11 cellular contexts compared by ENCODE assay signal in the genomic region with DNA sequence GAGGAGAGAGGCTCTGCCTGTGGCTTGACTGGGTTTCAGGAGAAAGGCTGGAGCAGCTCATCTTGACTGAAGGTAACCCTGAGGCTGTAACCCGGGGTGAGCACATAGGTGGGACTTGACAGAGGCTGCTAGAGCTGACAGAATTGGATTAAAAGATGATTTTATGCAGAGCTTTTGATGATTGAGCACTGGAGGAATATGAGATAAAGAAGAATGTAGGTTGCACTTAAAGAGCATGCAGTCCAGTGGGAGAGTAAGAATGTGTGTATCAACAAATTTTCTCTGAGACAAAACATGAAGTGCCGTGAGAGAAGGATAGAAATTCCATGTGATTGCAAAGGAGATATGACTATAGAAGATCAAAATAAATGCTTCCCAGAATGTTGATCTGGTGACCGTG. TPM values are rescaled to one million over a fixed set of nuclear protein-coding genes. Genes with fewer than 3 reads are reported as not detected.
A peak's percentile ranks its signal among the peaks of the same experiment; 100 is the strongest.
DNase-seq lines count a peak whose midpoint lies in the region; ATAC-seq and TF ChIP-seq lines count a peak whose summit lies in the region.
"Had no signal": no experiment of that assay in that cellular context is flagged by ENCODE, and none has a peak within 500 bp of the region (broad histone marks: within the 10 kb centered on the region; RNA-seq: fewer than 3 reads in every experiment).

No MANE protein-coding gene starts in this region.

- H3K79me2 ChIP-seq in GM23248 (ENCODE audit: insufficient read depth) (peaks cover 100% of the 10 kb centered on the region), SK-N-SH (ENCODE audit: insufficient read depth) (peaks cover 100% of the 10 kb centered on the region), smooth muscle cell (ENCODE audit: low read depth) (peaks cover 85% of the 10 kb centered on the region)

- H3K9ac ChIP-seq in GM23248 (peak overlapping the region; percentile 65), SK-N-SH (peak overlapping the region; percentile 47; the same call in 1 of the 2 replicates), smooth muscle cell (ENCODE audit: low read depth) (peak overlapping the region; percentile 33)
- H3K9ac ChIP-seq: parathyroid adenoma had no signal

- TF ChIP-seq RAD21 in SK-N-SH (IDR thresholded peaks at IDR 0.05; ENCODE audit: low read length), result no peak

- H3K27me3 ChIP-seq in GM23248 (replicated peaks; ENCODE audit: insufficient read depth) (no peaks in the 10 kb centered on the region), SK-N-SH (ENCODE audit: insufficient read depth) (no peaks in the 10 kb centered on the region), smooth muscle cell (ENCODE audit: low read depth) (no peaks in the 10 kb centered on the region)

- H3K27me3 Mint-ChIP-seq in glutamatergic neuron (ENCODE audit: unreplicated experiment), result peaks cover 2% of the 10 kb centered on the region

- no peaks in the 10 kb centered on the region for H3K9me3 Mint-ChIP-seq in glutamatergic neuron (ENCODE audit: unreplicated experiment)
- H3K9me3 Mint-ChIP-seq: activated naive CD8-positive, alpha-beta T cell treated with anti-CD3 and anti-CD28 coated beads for 36 hours had no signal

- no peaks in the 10 kb centered on the region for H3K9me2 ChIP-seq in GM23248 (ENCODE audit: insufficient read depth)
- no peaks in the 10 kb centered on the region for H3K9me2 ChIP-seq in SK-N-SH

- H3K4me3 ChIP-seq in GM23248 (peak overlapping the region; percentile 51), SK-N-SH (ENCODE audit: low read depth in 2 of 2, low read length in 1 of 2) (no peak overlapping the region), smooth muscle cell (no peak overlapping the region)

- H3K27ac ChIP-seq in GM23248 (peak overlapping the region; percentile 88), SK-N-SH (ENCODE audit: low read depth in 2 of 2, low read length in 1 of 2) (peak overlapping the region; percentile 80 to 90), smooth muscle cell (ENCODE audit: low read depth) (peak overlapping the region; percentile 89)
- H3K27ac ChIP-seq: parathyroid adenoma had no signal

- CTCF ChIA-PET in SK-N-SH (lab: Yijun Ruan, JAX), result interaction anchor here (0.5 to 0.9 kb wide), 3 partner anchors 13 to 338 kb away, joined by 3 read pairs; no protein-coding TSS in a partner anchor

- 44 to 46% methylated on average over 3 of the region's 3 CpGs for WGBS in GM23248 (ENCODE audit: low coverage in 1 of 2, low lambda C conversion rate in 2 of 2, missing lambda C conversion rate in 2 of 2), 2 experiments
- WGBS in SK-N-SH (ENCODE audit: low lambda C conversion rate), result 62% methylated on average over 3 of the region's 3 CpGs
- 32% methylated on average over 3 of the region's 3 CpGs for WGBS in smooth muscle cell (ENCODE audit: low lambda C conversion rate)

- no peak; a peak in 1 of 4 replicates for TF ChIP-seq EP300 in SK-N-SH (IDR thresholded peaks at IDR 0.05; ENCODE audit: borderline replicate concordance in 1 of 2, low read depth in 1 of 2, low read length in 1 of 2)

- TF ChIP-seq CTCF in SK-N-SH (IDR thresholded peaks at IDR 0.05), result no peak
- TF ChIP-seq CTCF in glutamatergic neuron (IDR thresholded peaks at IDR 0.05; ENCODE audit: partially characterized antibody, unreplicated experiment), result no peak
- no peak for TF ChIP-seq CTCF in smooth muscle cell (IDR thresholded peaks at IDR 0.05; ENCODE audit: borderline replicate concordance, insufficient read depth, poor library complexity, severe bottlenecking)

- H3F3A ChIP-seq in GM23248 (ENCODE audit: insufficient read depth) (peaks cover 84% of the 10 kb centered on the region), SK-N-SH (replicated peaks; ENCODE audit: insufficient read depth) (peaks cover 30% of the 10 kb centered on the region), smooth muscle cell (ENCODE audit: low read depth) (peaks cover 26% of the 10 kb centered on the region)

- no peaks in the 10 kb centered on the region for H3K9me3 ChIP-seq in GM23248 (ENCODE audit: low read depth)
- H3K9me3 ChIP-seq in SK-N-SH, result no peaks in the 10 kb centered on the region
- H3K9me3 ChIP-seq in smooth muscle cell (replicated peaks; ENCODE audit: low read depth), result no peaks in the 10 kb centered on the region

- H3K4me3 Mint-ChIP-seq in glutamatergic neuron (ENCODE audit: unreplicated experiment), result peak overlapping the region; percentile 5
- H3K4me3 Mint-ChIP-seq: activated naive CD8-positive, alpha-beta T cell treated with anti-CD3 and anti-CD28 coated beads for 36 hours had no signal

- no peak for ATAC-seq in GM21737 (IDR thresholded peaks at IDR 0.05; ENCODE audit: unreplicated experiment)

- peaks cover 30% of the 10 kb centered on the region for H3K4me1 Mint-ChIP-seq in glutamatergic neuron (ENCODE audit: low read depth, unreplicated experiment)
- H3K4me1 Mint-ChIP-seq: activated naive CD8-positive, alpha-beta T cell treated with anti-CD3 and anti-CD28 coated beads for 36 hours had no signal

- H3K4me1 ChIP-seq in GM23248 (ENCODE audit: insufficient read depth) (peaks cover 69% of the 10 kb centered on the region), SK-N-SH (ENCODE audit: control insufficient read depth in 1 of 2, insufficient read depth in 2 of 2, low read depth in 1 of 2, low read length in 1 of 2) (peaks cover 40 to 55% of the 10 kb centered on the region in 2 experiments), smooth muscle cell (ENCODE audit: low read depth) (peaks cover 44% of the 10 kb centered on the region)

- in situ Hi-C loops in GM23248 (cut with MboI), result no loop called here

- H4K20me1 ChIP-seq in GM23248 (ENCODE audit: insufficient read depth) (peaks cover 8% of the 10 kb centered on the region; the same call in 1 of the 2 replicates), SK-N-SH (ENCODE audit: insufficient read depth) (peaks cover 45% of the 10 kb centered on the region), smooth muscle cell (ENCODE audit: low read depth) (peaks cover 90% of the 10 kb centered on the region)

- H2AFZ ChIP-seq in GM23248, result no peak overlapping the region
- H2AFZ ChIP-seq in SK-N-SH (ENCODE audit: low read depth), result no peak overlapping the region
- no peak overlapping the region for H2AFZ ChIP-seq in smooth muscle cell (ENCODE audit: low read depth)
- H2AFZ ChIP-seq: parathyroid adenoma had no signal

- H3K4me2 ChIP-seq in GM23248 (ENCODE audit: unreplicated experiment) (peak overlapping the region; percentile 71), SK-N-SH (peak overlapping the region; percentile 69), smooth muscle cell (peak overlapping the region; percentile 75)

- no peak overlapping the region for H3K27ac Mint-ChIP-seq in glutamatergic neuron (ENCODE audit: unreplicated experiment)
- H3K27ac Mint-ChIP-seq: activated naive CD8-positive, alpha-beta T cell treated with anti-CD3 and anti-CD28 coated beads for 36 hours had no signal

- DNase-seq in GM23248, result peak; percentile 49
- DNase-seq in SK-N-SH, result peak; percentile 29
- DNase-seq in glutamatergic neuron, result no peak
- DNase-seq in smooth muscle cell (lab: John Stamatoyannopoulos, UW; ENCODE audit: unreplicated experiment), result no peak
- no peak for DNase-seq in islet precursor cell
- no peak for DNase-seq in activated CD4-positive, CD25-positive, alpha-beta regulatory T cell treated with anti-CD3 and anti-CD28 coated beads, Interleukin-2, amount 50 U/mL, for 72 hours
- DNase-seq: activated naive CD8-positive, alpha-beta T cell treated with anti-CD3 and anti-CD28 coated beads for 36 hours; dorsolateral prefrontal cortex; stimulated activated naive CD4-positive, alpha-beta T cell had no signal

- POLR2A ChIA-PET in SK-N-SH (lab: Yijun Ruan, JAX), result no interaction called here

- H3K36me3 Mint-ChIP-seq in glutamatergic neuron (ENCODE audit: unreplicated experiment), result no peaks in the 10 kb centered on the region
- H3K36me3 Mint-ChIP-seq: activated naive CD8-positive, alpha-beta T cell treated with anti-CD3 and anti-CD28 coated beads for 36 hours had no signal

- H3K36me3 ChIP-seq in GM23248 (ENCODE audit: low read depth) (peaks cover 11% of the 10 kb centered on the region; the same call in 1 of the 2 replicates), SK-N-SH (replicated peaks in 1 of 2; ENCODE audit: control insufficient read depth in 1 of 2, insufficient read depth in 2 of 2, low read length in 1 of 2) (peaks cover 0 to 4% of the 10 kb centered on the region in 2 experiments), smooth muscle cell (ENCODE audit: low read depth) (no peaks in the 10 kb centered on the region)

TF ChIP-seq in SK-N-SH, 30 proteins besides CTCF, POLR2A, EP300 and RAD21 (continues in another document):
- TF ChIP-seq, protein P1, sequence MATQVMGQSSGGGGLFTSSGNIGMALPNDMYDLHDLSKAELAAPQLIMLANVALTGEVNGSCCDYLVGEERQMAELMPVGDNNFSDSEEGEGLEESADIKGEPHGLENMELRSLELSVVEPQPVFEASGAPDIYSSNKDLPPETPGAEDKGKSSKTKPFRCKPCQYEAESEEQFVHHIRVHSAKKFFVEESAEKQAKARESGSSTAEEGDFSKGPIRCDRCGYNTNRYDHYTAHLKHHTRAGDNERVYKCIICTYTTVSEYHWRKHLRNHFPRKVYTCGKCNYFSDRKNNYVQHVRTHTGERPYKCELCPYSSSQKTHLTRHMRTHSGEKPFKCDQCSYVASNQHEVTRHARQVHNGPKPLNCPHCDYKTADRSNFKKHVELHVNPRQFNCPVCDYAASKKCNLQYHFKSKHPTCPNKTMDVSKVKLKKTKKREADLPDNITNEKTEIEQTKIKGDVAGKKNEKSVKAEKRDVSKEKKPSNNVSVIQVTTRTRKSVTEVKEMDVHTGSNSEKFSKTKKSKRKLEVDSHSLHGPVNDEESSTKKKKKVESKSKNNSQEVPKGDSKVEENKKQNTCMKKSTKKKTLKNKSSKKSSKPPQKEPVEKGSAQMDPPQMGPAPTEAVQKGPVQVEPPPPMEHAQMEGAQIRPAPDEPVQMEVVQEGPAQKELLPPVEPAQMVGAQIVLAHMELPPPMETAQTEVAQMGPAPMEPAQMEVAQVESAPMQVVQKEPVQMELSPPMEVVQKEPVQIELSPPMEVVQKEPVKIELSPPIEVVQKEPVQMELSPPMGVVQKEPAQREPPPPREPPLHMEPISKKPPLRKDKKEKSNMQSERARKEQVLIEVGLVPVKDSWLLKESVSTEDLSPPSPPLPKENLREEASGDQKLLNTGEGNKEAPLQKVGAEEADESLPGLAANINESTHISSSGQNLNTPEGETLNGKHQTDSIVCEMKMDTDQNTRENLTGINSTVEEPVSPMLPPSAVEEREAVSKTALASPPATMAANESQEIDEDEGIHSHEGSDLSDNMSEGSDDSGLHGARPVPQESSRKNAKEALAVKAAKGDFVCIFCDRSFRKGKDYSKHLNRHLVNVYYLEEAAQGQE (IDR thresholded peaks at IDR 0.05; ENCODE audit: low read depth, low read length), result no peak

RNA-seq across cellular contexts. Expression of gene LAMC1, which starts 17.4 kb away (rescaled TPM):
- 686 and 727 TPM in 2 replicates for total RNA-seq in GM23248 (2014; rRNA removed; shearing (Covaris generic))
- 176 and 185 TPM in 2 replicates for polyA plus RNA-seq in GM23248 (2016; fragmentation: Nextera tagmentation; extraction: Ambion mirVana)
- polyA plus RNA-seq in SK-N-SH (2012; rRNA removed), result 90.4 and 101 TPM in 2 replicates
- 123 and 125 TPM in 2 replicates for polyA plus RNA-seq in SK-N-SH (2012; cell fraction: cytosol; rRNA removed)
- 56.1 and 106 TPM in 2 replicates for polyA plus RNA-seq in SK-N-SH (2012; cell fraction: nucleus; rRNA removed)
- 51.8 TPM for total RNA-seq in glutamatergic neuron (ENCODE audit: unreplicated experiment)
- 137 and 156 TPM in 2 replicates for total RNA-seq in smooth muscle cell
- polyA plus RNA-seq in smooth muscle cell, result 64.9 and 71.0 TPM in 2 replicates

Comparison
In these comparisons a context has a peak if more than half of its experiments do, and no peak if none do; other contexts are left out.
1. DNase-seq: peak in GM23248 (single experiment) and SK-N-SH (single experiment); none in glutamatergic neuron (single experiment), smooth muscle cell (single experiment), islet precursor cell (single experiment) and activated CD4-positive, CD25-positive, alpha-beta regulatory T cell treated with anti-CD3 and anti-CD28 coated beads, Interleukin-2, amount 50 U/mL, for 72 hours (single experiment).
2. Peak in every context shown above with its lines, with median percentiles within 50 percentile points of each other: H3K27ac ChIP-seq, H3K4me2 ChIP-seq and H3K9ac ChIP-seq.